9 cellular contexts compared by ENCODE assay signal in genomic region chr3:149764302-149764701, GRCh38. TPM values are rescaled to one million over a fixed set of nuclear protein-coding genes. Genes with fewer than 3 reads are reported as not detected.
"Had no signal": no experiment of that assay in that cellular context is flagged by ENCODE, and none has a peak within 500 bp of the region (broad histone marks: within the 10 kb centered on the region; RNA-seq: fewer than 3 reads in every experiment).

No MANE protein-coding gene starts in this region.

- FAIRE-seq: H1, H54, HTR-8/SVneo had no signal

- H3K27ac ChIP-seq: GM23248 had no signal

- H3K9me3 Mint-ChIP-seq: H9, IgD-negative memory B cell had no signal

- H3K27ac Mint-ChIP-seq: H9, IgD-negative memory B cell had no signal

- H2AFZ ChIP-seq: GM23248 had no signal

- DNase-seq: GM23248, H9, HCEC 1CT, KG1 had no signal

- H3K36me3 Mint-ChIP-seq: IgD-negative memory B cell had no signal

- H3K4me3 Mint-ChIP-seq: H9, IgD-negative memory B cell had no signal

- H3K4me3 ChIP-seq: GM23248 had no signal

- H3K9ac ChIP-seq: GM23248 had no signal

- H3K4me1 Mint-ChIP-seq: H9, IgD-negative memory B cell had no signal

RNA-seq across cellular contexts. Expression of gene ANKUB1, which starts 28.1 kb away (rescaled TPM):
- total RNA-seq: GM23248, H1, H9, HT-29 had no signal
- polyA plus RNA-seq: GM23248, H1, IgD-negative memory B cell had no signal
